In the genomic region with DNA sequence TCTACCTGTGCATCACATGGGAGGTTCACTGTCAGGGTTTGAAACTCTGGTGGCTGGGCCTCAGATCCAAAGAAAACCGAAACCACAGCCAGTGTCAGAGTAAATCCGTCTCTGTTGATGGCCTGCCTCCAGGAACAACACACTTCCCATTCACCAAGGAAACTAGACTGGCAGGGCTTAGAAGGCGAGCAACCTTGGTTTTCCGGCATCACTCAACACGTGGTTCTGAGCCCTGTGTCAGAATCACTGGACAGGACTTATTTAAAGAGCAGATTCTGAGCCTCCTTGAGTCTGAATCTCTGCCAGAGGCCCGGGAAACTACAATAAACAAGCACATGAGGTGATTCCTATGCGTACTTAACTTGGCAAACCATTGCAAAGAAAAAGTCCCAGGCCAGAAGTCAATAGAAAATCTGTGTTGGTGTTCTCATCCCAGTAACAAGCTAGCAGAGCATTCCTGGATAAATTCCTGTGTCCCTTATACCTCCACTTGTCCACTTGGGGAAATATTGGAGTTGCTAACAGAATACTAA, we compare ENCODE assay signal across 9 cellular contexts.
DNase-seq lines count a peak whose midpoint lies in the region; ATAC-seq, FAIRE-seq and TF ChIP-seq lines count a peak whose summit lies in the region.
"Had no signal": no experiment of that assay in that cellular context is flagged by ENCODE, and none has a peak within 500 bp of the region (broad histone marks: within the 10 kb centered on the region; RNA-seq: fewer than 3 reads in every experiment).

No MANE protein-coding gene starts in this region.

- no peak overlapping the region for H2BK15ac ChIP-seq in H1 (ENCODE audit: low read length)

- H3K18ac ChIP-seq in H1 (ENCODE audit: extremely low read depth, low read length) = no peak overlapping the region

- no peak overlapping the region for H2BK120ac ChIP-seq in H1 (replicated peaks; ENCODE audit: low read depth, low read length)

- peak overlapping the region in 1 of 2 experiments; percentile 8; a peak in 1 of 4 replicates for H3K4me2 ChIP-seq in H1 (ENCODE audit: insufficient read depth in 1 of 2, low read depth in 2 of 2, low read length in 2 of 2)

- TF ChIP-seq RAD21 in H1 (IDR thresholded peaks at IDR 0.05 in 1 of 2, conservative IDR thresholded peaks at IDR 0.05 in 1 of 2; ENCODE audit: low read depth in 2 of 2, low read length in 2 of 2) = no peak

- in situ Hi-C loops in transverse colon (cut with MboI; ENCODE audit: low pct_ligation_motif_present in 1 of 4, low pct_unique_long_range_greater_than_20kb in 1 of 4, low sequenced_read_pairs in 3 of 4) = no loop called here

- no peak overlapping the region for H2BK12ac ChIP-seq in H1 (ENCODE audit: low read depth, low read length)

- no peak overlapping the region for H4K8ac ChIP-seq in H1 (ENCODE audit: extremely low read depth, insufficient read depth, low read length)

- no peak overlapping the region for H3K4me3 ChIP-seq in H1 (ENCODE audit: extremely low read depth in 1 of 4, insufficient read depth in 2 of 4, low read depth in 3 of 4, low read length in 4 of 4)
- H3K4me3 ChIP-seq in transverse colon = no peak overlapping the region
- H3K4me3 ChIP-seq: cardiac muscle cell had no signal

- H3K9me3 ChIP-seq in H1 (ENCODE audit: insufficient read depth in 2 of 2, low read depth in 1 of 2, low read length in 1 of 2) (no peaks in the 10 kb centered on the region), transverse colon (no peaks in the 10 kb centered on the region)

- intact Hi-C loops in transverse colon (cut with DNase I; ENCODE audit: low total_unique reads) = no loop called here

- H3K27ac ChIP-seq in H1 (ENCODE audit: low read depth, low read length) = no peak overlapping the region
- H3K27ac ChIP-seq in transverse colon = peak overlapping the region; percentile 78 to 83 (median 82)
- H3K27ac ChIP-seq: cardiac muscle cell had no signal

- no peaks in the 10 kb centered on the region; the same call in 1 of the 2 replicates for H3K23me2 ChIP-seq in H1 (ENCODE audit: low read depth, low read length)

- H3K36me3 ChIP-seq in H1 (ENCODE audit: control insufficient read depth in 2 of 4, insufficient read depth in 4 of 4, low read length in 3 of 4) (no peaks in the 10 kb centered on the region), transverse colon (no peaks in the 10 kb centered on the region)
- H3K36me3 ChIP-seq: cardiac muscle cell had no signal

- H3K56ac ChIP-seq in H1 (replicated peaks; ENCODE audit: insufficient read length, low read depth, low read length) = no peak overlapping the region

- no peak overlapping the region for H2AK5ac ChIP-seq in H1 (ENCODE audit: low read depth, low read length)

- H4K20me1 ChIP-seq in H1 (replicated peaks in 1 of 2; ENCODE audit: control insufficient read depth in 1 of 2, insufficient read depth in 2 of 2, low read length in 2 of 2) = no peaks in the 10 kb centered on the region

- no peak overlapping the region for H2BK20ac ChIP-seq in H1 (ENCODE audit: low read length)

- WGBS in H1 (ENCODE audit: extremely low coverage in 1 of 2, insufficient coverage in 1 of 2, insufficient read length in 1 of 2, insufficient replicate concordance in 2 of 2, low coverage in 1 of 2, low lambda C conversion rate in 2 of 2, missing lambda C conversion rate in 1 of 2), 2 experiments = 85% methylated on average over 7 of the region's 7 CpGs; no CpG with 5 or more reads in 1 of the 2 experiments
- WGBS in transverse colon (ENCODE audit: low coverage in 1 of 2), 2 donors = 40 to 46% methylated on average over 1 to 7 of the region's 7 CpGs

- CTCF ChIA-PET in H1 (lab: Charles Lee; ENCODE audit: partially characterized antibody) = no interaction called here

- peaks cover 3 to 11% (median 6%) of the 10 kb centered on the region in 4 experiments; a peak in 3 of 7 replicates for H3K4me1 ChIP-seq in H1 (replicated peaks in 1 of 4; ENCODE audit: control insufficient read depth in 3 of 4, insufficient read depth in 4 of 4, low read length in 3 of 4)
- H3K4me1 ChIP-seq in transverse colon = peaks cover 0 to 30% (median 18%) of the 10 kb centered on the region in 4 donors

- TF ChIP-seq POLR2A in H1 (IDR thresholded peaks at IDR 0.05; ENCODE audit: control extremely low read depth in 1 of 2, low read depth in 2 of 2, low read length in 2 of 2) (no peak), transverse colon (IDR thresholded peaks at IDR 0.05) (no peak)

- DNase-seq in M059J (ENCODE audit: low read depth) = peak; percentile 87
- no peak for DNase-seq in H1 (ENCODE audit: low read depth in 1 of 2, low spot score in 2 of 2)
- peak; percentile 23 for DNase-seq in midbrain (lab: John Stamatoyannopoulos, UW)
- peak; percentile 23 for DNase-seq in transverse colon
- DNase-seq in DMS53 (lab: John Stamatoyannopoulos, UW) = no peak
- DNase-seq in CD1c-positive myeloid dendritic cell (ENCODE audit: extremely low spot score) = no peak
- no peak for DNase-seq in SKM-1 (lab: John Stamatoyannopoulos, UW; ENCODE audit: unreplicated experiment)

- H3K9ac ChIP-seq in H1 (replicated peaks in 1 of 4; ENCODE audit: extremely low read depth in 1 of 4, low read depth in 3 of 4, low read length in 3 of 4) = no peak overlapping the region; a peak in 1 of 7 replicates

- H3K79me1 ChIP-seq in H1 (ENCODE audit: low read depth, low read length) = no peaks in the 10 kb centered on the region

- no peak for FAIRE-seq in H1 (lab: Jason Lieb, UNC)

- no peak overlapping the region for H3K14ac ChIP-seq in H1 (ENCODE audit: insufficient read length)

- POLR2A ChIA-PET in H1 (lab: Charles Lee; ENCODE audit: partially characterized antibody) = no interaction called here

- no peak overlapping the region for H4K5ac ChIP-seq in H1 (ENCODE audit: insufficient read length, low read depth, low read length)

- peak overlapping the region; percentile 89 for H2AFZ ChIP-seq in H1 (ENCODE audit: low read length)

- H2BK5ac ChIP-seq in H1 (ENCODE audit: low read depth, low read length) = no peak overlapping the region

- H3K4ac ChIP-seq in H1 (replicated peaks; ENCODE audit: insufficient read length, low read depth, low read length) = no peak overlapping the region

- no peaks in the 10 kb centered on the region for H3K79me2 ChIP-seq in H1 (ENCODE audit: control insufficient read depth in 1 of 2, insufficient read depth in 2 of 2, low read length in 2 of 2)

- H3K27me3 ChIP-seq in H1 (replicated peaks in 1 of 4; ENCODE audit: control insufficient read depth in 3 of 4, extremely low read depth in 1 of 4, insufficient read depth in 3 of 4, low read length in 3 of 4) (no peaks in the 10 kb centered on the region), transverse colon (no peaks in the 10 kb centered on the region)
- H3K27me3 ChIP-seq: cardiac muscle cell had no signal

- no peak for ATAC-seq in HG03354 (IDR thresholded peaks at IDR 0.05; ENCODE audit: poor library complexity, severe bottlenecking, unreplicated experiment)

- TF ChIP-seq EP300 in H1 (IDR thresholded peaks at IDR 0.05; ENCODE audit: borderline replicate concordance in 1 of 2, low read depth in 2 of 2, low read length in 2 of 2) = no peak
- TF ChIP-seq EP300 in transverse colon (IDR thresholded peaks at IDR 0.05; ENCODE audit: low read depth) = no peak

- no peak overlapping the region for H4K91ac ChIP-seq in H1 (replicated peaks; ENCODE audit: insufficient read length, low read length)

- no peak overlapping the region for H3K23ac ChIP-seq in H1 (ENCODE audit: insufficient read length)

- TF ChIP-seq CTCF in H1 (IDR thresholded peaks at IDR 0.05; ENCODE audit: control extremely low read depth in 1 of 3, insufficient read depth in 1 of 3, low read depth in 1 of 3, low read length in 3 of 3) (no peak), transverse colon (IDR thresholded peaks at IDR 0.05) (no peak)

TF ChIP-seq in H1, 55 proteins besides CTCF, POLR2A, EP300 and RAD21 (continues in another document):
- TF ChIP-seq GTF2F1 (IDR thresholded peaks at IDR 0.05; ENCODE audit: borderline replicate concordance, low read depth, low read length) = no peak
- TF ChIP-seq KDM5A (IDR thresholded peaks at IDR 0.05; ENCODE audit: low read length) = no peak
- TF ChIP-seq EZH2 (IDR thresholded peaks at IDR 0.05; ENCODE audit: low read depth, low read length, severe bottlenecking) = no peak
- no peak for TF ChIP-seq RXRA (IDR thresholded peaks at IDR 0.05; ENCODE audit: insufficient read depth, low read depth, low read length)
- TF ChIP-seq POU5F1 (IDR thresholded peaks at IDR 0.05; ENCODE audit: low read depth, low read length) = no peak
- TF ChIP-seq, protein P1, sequence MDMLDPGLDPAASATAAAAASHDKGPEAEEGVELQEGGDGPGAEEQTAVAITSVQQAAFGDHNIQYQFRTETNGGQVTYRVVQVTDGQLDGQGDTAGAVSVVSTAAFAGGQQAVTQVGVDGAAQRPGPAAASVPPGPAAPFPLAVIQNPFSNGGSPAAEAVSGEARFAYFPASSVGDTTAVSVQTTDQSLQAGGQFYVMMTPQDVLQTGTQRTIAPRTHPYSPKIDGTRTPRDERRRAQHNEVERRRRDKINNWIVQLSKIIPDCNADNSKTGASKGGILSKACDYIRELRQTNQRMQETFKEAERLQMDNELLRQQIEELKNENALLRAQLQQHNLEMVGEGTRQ (IDR thresholded peaks at IDR 0.05; ENCODE audit: low read length) = no peak
- no peak for TF ChIP-seq NRF1 (IDR thresholded peaks at IDR 0.05; ENCODE audit: low read depth, low read length)
- TF ChIP-seq SRF (IDR thresholded peaks at IDR 0.05; ENCODE audit: low read depth, low read length) = no peak

Comparison
In these comparisons a context has a peak if more than half of its experiments do, and no peak if none do; other contexts are left out.
1. DNase-seq: peak in M059J (single experiment), midbrain (single experiment) and transverse colon (single experiment); none in H1 (0 of 2), DMS53 (single experiment), CD1c-positive myeloid dendritic cell (single experiment) and SKM-1 (single experiment).